18 cellular contexts compared by ENCODE assay signal in the genomic region with DNA sequence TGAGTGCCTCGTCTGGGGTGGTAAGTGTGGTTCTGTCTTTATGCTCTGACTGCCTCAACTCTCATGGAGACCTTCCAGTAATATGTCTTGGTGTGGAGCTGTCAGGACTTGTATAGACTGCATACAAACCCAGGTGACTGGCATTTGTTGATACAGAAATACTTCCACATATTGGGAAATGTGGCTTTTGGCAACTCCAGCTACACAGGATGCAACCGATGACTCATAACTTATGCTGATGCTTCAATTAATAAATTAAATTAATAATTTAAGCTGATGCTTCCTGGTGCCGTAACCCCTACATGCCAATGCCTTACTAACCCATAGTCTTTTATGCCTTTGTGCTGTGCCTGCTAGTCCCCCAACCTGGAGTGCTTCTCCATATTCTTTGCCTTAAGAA.
A peak's percentile ranks its signal among the peaks of the same experiment; 100 is the strongest.
DNase-seq lines count a peak whose midpoint lies in the region; ATAC-seq and TF ChIP-seq lines count a peak whose summit lies in the region.
"Had no signal": no experiment of that assay in that cellular context is flagged by ENCODE, and none has a peak within 500 bp of the region (broad histone marks: within the 10 kb centered on the region; RNA-seq: fewer than 3 reads in every experiment).

No MANE protein-coding gene starts in this region.

- no peak for ATAC-seq in naive thymus-derived CD8-positive, alpha-beta T cell
- ATAC-seq in HG03135 (IDR thresholded peaks at IDR 0.05; ENCODE audit: unreplicated experiment) (no peak), HG03469 (IDR thresholded peaks at IDR 0.05; ENCODE audit: unreplicated experiment) (no peak), GM21576 (IDR thresholded peaks at IDR 0.05; ENCODE audit: unreplicated experiment) (no peak)
- ATAC-seq: activated CD8-positive, alpha-beta memory T cell treated with anti-CD3 and anti-CD28 coated beads, Interleukin-2, amount 10 ng/mL, durations not matched to agents 7 days and 5 days; HepG2 had no signal

- H3K9ac ChIP-seq in SK-N-MC (ENCODE audit: insufficient read length) = no peak overlapping the region

- no peak overlapping the region for H3K4me3 ChIP-seq in SK-N-MC
- H3K4me3 ChIP-seq: hepatocyte, right atrium auricular region had no signal

- peaks cover 14% of the 10 kb centered on the region; the same call in 1 of the 2 replicates for H3K36me3 ChIP-seq in SK-N-MC (ENCODE audit: insufficient read depth, low read length)
- H3K36me3 ChIP-seq: right atrium auricular region had no signal

- H3K4me1 Mint-ChIP-seq in nephron = peaks cover 65% of the 10 kb centered on the region
- H3K4me1 Mint-ChIP-seq in naive thymus-derived CD8-positive, alpha-beta T cell = peaks cover 0 to 7% (median 1%) of the 10 kb centered on the region in 4 donors

- no peak overlapping the region for H3K4me3 Mint-ChIP-seq in nephron
- H3K4me3 Mint-ChIP-seq in naive thymus-derived CD8-positive, alpha-beta T cell = no peak overlapping the region
- H3K4me3 Mint-ChIP-seq: activated CD8-positive, alpha-beta memory T cell treated with anti-CD3 and anti-CD28 coated beads, Interleukin-2, amount 10 ng/mL, durations not matched to agents 7 days and 5 days had no signal

- H3K27ac ChIP-seq in SK-N-MC (0 out of 2 replicates have a peak overlapping the region, but pooled peaks have one; percentile 63), epithelial cell of prostate (peak overlapping the region; percentile 11)
- H3K27ac ChIP-seq: hepatocyte, right atrium auricular region had no signal

- no peaks in the 10 kb centered on the region for H3K9me3 Mint-ChIP-seq in nephron
- no peaks in the 10 kb centered on the region for H3K9me3 Mint-ChIP-seq in naive thymus-derived CD8-positive, alpha-beta T cell

- peak overlapping the region in 2 of 3 experiments; percentile 5 to 77 for H3K27ac Mint-ChIP-seq in nephron
- no peak overlapping the region for H3K27ac Mint-ChIP-seq in naive thymus-derived CD8-positive, alpha-beta T cell
- H3K27ac Mint-ChIP-seq: activated CD8-positive, alpha-beta memory T cell treated with anti-CD3 and anti-CD28 coated beads, Interleukin-2, amount 10 ng/mL, durations not matched to agents 7 days and 5 days had no signal

- no peaks in the 10 kb centered on the region for H3K27me3 Mint-ChIP-seq in nephron (ENCODE audit: low read depth)
- no peaks in the 10 kb centered on the region for H3K27me3 Mint-ChIP-seq in naive thymus-derived CD8-positive, alpha-beta T cell
- H3K27me3 Mint-ChIP-seq: activated CD8-positive, alpha-beta memory T cell treated with anti-CD3 and anti-CD28 coated beads, Interleukin-2, amount 10 ng/mL, durations not matched to agents 7 days and 5 days had no signal

- DNase-seq in EH (ENCODE audit: low read depth) = peak; percentile 61
- DNase-seq in SK-N-MC (ENCODE audit: low read depth, low spot score) = no peak
- DNase-seq in epithelial cell of prostate (ENCODE audit: low read depth, low spot score) = no peak
- no peak for DNase-seq in naive thymus-derived CD8-positive, alpha-beta T cell
- DNase-seq: activated CD4-positive, CD25-positive, alpha-beta regulatory T cell; activated CD8-positive, alpha-beta memory T cell treated with anti-CD3 and anti-CD28 coated beads, Interleukin-2, amount 10 ng/mL, durations not matched to agents 7 days and 5 days; amniotic stem cell; kidney glomerular epithelial cell; midbrain; MM.1S; NCI-H1694 had no signal

- no peaks in the 10 kb centered on the region for H3K9me3 ChIP-seq in SK-N-MC (ENCODE audit: low read depth, low read length)
- H3K9me3 ChIP-seq: right atrium auricular region had no signal

- no peak for TF ChIP-seq CTCF in nephron (IDR thresholded peaks at IDR 0.05; ENCODE audit: unreplicated experiment in 3 of 3)

- peaks cover 9% of the 10 kb centered on the region for H3K36me3 Mint-ChIP-seq in nephron (ENCODE audit: low read depth)
- peaks cover 0 to 23% (median 11%) of the 10 kb centered on the region in 3 donors for H3K36me3 Mint-ChIP-seq in naive thymus-derived CD8-positive, alpha-beta T cell

- POLR2A ChIA-PET in naive thymus-derived CD8-positive, alpha-beta T cell (lab: Charles Lee) = no interaction called here

Comparison
In these comparisons a context has a peak if more than half of its experiments do, and no peak if none do; other contexts are left out.
1. H3K27ac Mint-ChIP-seq: peak in nephron (2 of 3); none in naive thymus-derived CD8-positive, alpha-beta T cell (0 of 10).